In the genomic region with DNA sequence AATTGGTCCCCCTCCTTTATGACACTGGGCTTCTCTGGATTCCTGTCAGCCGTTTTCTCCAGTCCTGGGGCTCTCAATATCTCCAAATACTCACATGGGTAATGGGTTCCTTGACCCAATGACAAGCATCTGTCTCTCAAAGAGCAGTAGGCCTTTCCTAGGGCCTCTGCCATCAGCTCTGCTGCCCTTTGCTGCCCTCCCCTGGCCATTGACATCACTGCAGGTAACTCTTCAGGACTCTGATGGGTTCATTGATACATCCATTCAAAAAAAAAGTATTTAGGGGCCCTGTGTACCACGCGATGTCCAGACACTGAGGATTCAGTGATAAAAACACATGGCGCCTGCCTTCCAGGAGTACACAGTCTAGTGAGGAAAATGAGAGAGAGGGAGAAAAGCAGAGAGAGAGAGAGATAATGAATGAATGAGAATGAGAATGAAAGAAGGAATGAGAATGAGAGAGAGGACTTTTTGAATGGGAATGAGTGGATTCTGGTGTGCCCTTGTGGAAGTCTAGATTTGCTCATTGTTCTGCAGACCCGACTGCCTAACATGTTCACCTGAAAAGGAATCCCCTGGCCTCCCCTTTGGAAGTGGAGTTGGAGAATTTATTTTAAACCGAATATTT, we compare ENCODE assay signal across 9 cellular contexts. TPM values are rescaled to one million over a fixed set of nuclear protein-coding genes. Genes with fewer than 3 reads are reported as not detected.
A peak's percentile ranks its signal among the peaks of the same experiment; 100 is the strongest.
DNase-seq lines count a peak whose midpoint lies in the region; ATAC-seq and TF ChIP-seq lines count a peak whose summit lies in the region.
"Had no signal": no experiment of that assay in that cellular context is flagged by ENCODE, and none has a peak within 500 bp of the region (broad histone marks: within the 10 kb centered on the region; RNA-seq: fewer than 3 reads in every experiment).

No MANE protein-coding gene starts in this region.

- H3K9me2 ChIP-seq in OCI-LY1 (ENCODE audit: low read depth, low read length) = no peaks in the 10 kb centered on the region

- H3K36me3 Mint-ChIP-seq in CD8-positive, alpha-beta T cell = no peaks in the 10 kb centered on the region
- H3K36me3 Mint-ChIP-seq in neural progenitor cell = no peaks in the 10 kb centered on the region
- H3K36me3 Mint-ChIP-seq: activated naive CD4-positive, alpha-beta T cell treated with anti-CD3 and anti-CD28 coated beads, Interleukin-2, amount 50 U/mL, for 24 hours had no signal

- H3K9me3 Mint-ChIP-seq in CD8-positive, alpha-beta T cell = no peaks in the 10 kb centered on the region
- H3K9me3 Mint-ChIP-seq in neural progenitor cell = no peaks in the 10 kb centered on the region
- H3K9me3 Mint-ChIP-seq: activated naive CD4-positive, alpha-beta T cell treated with anti-CD3 and anti-CD28 coated beads, Interleukin-2, amount 50 U/mL, for 24 hours had no signal

- H3K27ac ChIP-seq in CD8-positive, alpha-beta T cell (ENCODE audit: low read depth, low read length) = no peak overlapping the region
- H3K27ac ChIP-seq in OCI-LY1 (ENCODE audit: low read depth, low read length, poor library complexity, severe bottlenecking) (no peak overlapping the region), neural progenitor cell (no peak overlapping the region), stomach (no peak overlapping the region)

- no peaks in the 10 kb centered on the region for H3K9me3 ChIP-seq in CD8-positive, alpha-beta T cell (ENCODE audit: low read length)
- no peaks in the 10 kb centered on the region for H3K9me3 ChIP-seq in OCI-LY1 (ENCODE audit: low read length)
- H3K9me3 ChIP-seq in neural progenitor cell (ENCODE audit: low read depth) = no peaks in the 10 kb centered on the region
- H3K9me3 ChIP-seq in stomach = no peaks in the 10 kb centered on the region

- no peak overlapping the region for H3K4me3 Mint-ChIP-seq in CD8-positive, alpha-beta T cell
- no peak overlapping the region for H3K4me3 Mint-ChIP-seq in neural progenitor cell
- H3K4me3 Mint-ChIP-seq: activated naive CD4-positive, alpha-beta T cell treated with anti-CD3 and anti-CD28 coated beads, Interleukin-2, amount 50 U/mL, for 24 hours had no signal

- peak; percentile 95 for TF ChIP-seq CTCF in CD8-positive, alpha-beta T cell (IDR thresholded peaks at IDR 0.05)
- TF ChIP-seq CTCF in OCI-LY1 (IDR thresholded peaks at IDR 0.05; ENCODE audit: low read length) (peak; percentile 90), fibroblast of mammary gland (conservative IDR thresholded peaks at IDR 0.05; ENCODE audit: control insufficient read depth, insufficient read depth, low read depth, low read length) (peak; percentile 91), neural progenitor cell (IDR thresholded peaks at IDR 0.05) (peak; percentile 97), stomach (IDR thresholded peaks at IDR 0.05) (peak in 5 of 7 experiments; percentile 24 to 78 (median 71))

- H3F3A ChIP-seq in OCI-LY1 (ENCODE audit: insufficient read depth, low read length) = no peaks in the 10 kb centered on the region
- H3F3A ChIP-seq in neural progenitor cell (ENCODE audit: low read depth) = peaks cover 8% of the 10 kb centered on the region

- no peak for TF ChIP-seq POLR2A in stomach (IDR thresholded peaks at IDR 0.05)

- H3K9ac ChIP-seq in OCI-LY1 (ENCODE audit: low read length) = no peak overlapping the region
- H3K9ac ChIP-seq in neural progenitor cell = no peak overlapping the region

- 27 to 33% (median 27%) methylated on average over 6 of the region's 6 CpGs for WGBS in stomach, 5 donors

- H3K79me2 ChIP-seq in OCI-LY1 (ENCODE audit: insufficient read depth, low read length) (no peaks in the 10 kb centered on the region), neural progenitor cell (ENCODE audit: low read depth) (no peaks in the 10 kb centered on the region)

- POLR2A ChIA-PET in CD8-positive, alpha-beta T cell (lab: Charles Lee) = no interaction called here

- no peaks in the 10 kb centered on the region for H3K36me3 ChIP-seq in CD8-positive, alpha-beta T cell (ENCODE audit: insufficient read depth, low read length)
- no peaks in the 10 kb centered on the region for H3K36me3 ChIP-seq in OCI-LY1 (ENCODE audit: insufficient read depth, low read length)
- H3K36me3 ChIP-seq in neural progenitor cell = no peaks in the 10 kb centered on the region
- H3K36me3 ChIP-seq in stomach = no peaks in the 10 kb centered on the region

- ATAC-seq in CD8-positive, alpha-beta T cell = peak; percentile 72
- peak; percentile 90 for ATAC-seq in HG03175 (IDR thresholded peaks at IDR 0.05; ENCODE audit: unreplicated experiment)

- no peaks in the 10 kb centered on the region for H3K27me3 ChIP-seq in CD8-positive, alpha-beta T cell (ENCODE audit: insufficient read depth, low read length)
- H3K27me3 ChIP-seq in OCI-LY1 (ENCODE audit: insufficient read depth, low read length) (no peaks in the 10 kb centered on the region), neural progenitor cell (peaks cover 4% of the 10 kb centered on the region), stomach (no peaks in the 10 kb centered on the region)

- TF ChIP-seq EP300 in stomach (IDR thresholded peaks at IDR 0.05) = no peak

- intact Hi-C loops in CD8-positive, alpha-beta T cell (cut with DNase I, micrococcal nuclease) = loop anchor here (1.0 to 10.0 kb wide), 8 partner anchors 89 to 740 kb away; no protein-coding TSS in a partner anchor
- intact Hi-C loops in stomach (cut with DNase I; ENCODE audit: low total_unique reads) = no loop called here

- no peaks in the 10 kb centered on the region for H3K27me3 Mint-ChIP-seq in CD8-positive, alpha-beta T cell (ENCODE audit: low read depth)
- H3K27me3 Mint-ChIP-seq in neural progenitor cell (ENCODE audit: insufficient read depth, low read depth) = peaks cover 2% of the 10 kb centered on the region
- H3K27me3 Mint-ChIP-seq: activated naive CD4-positive, alpha-beta T cell treated with anti-CD3 and anti-CD28 coated beads, Interleukin-2, amount 50 U/mL, for 24 hours had no signal

- no peaks in the 10 kb centered on the region for H3K4me1 Mint-ChIP-seq in CD8-positive, alpha-beta T cell (ENCODE audit: low read depth)
- peaks cover 23% of the 10 kb centered on the region for H3K4me1 Mint-ChIP-seq in neural progenitor cell
- H3K4me1 Mint-ChIP-seq: activated naive CD4-positive, alpha-beta T cell treated with anti-CD3 and anti-CD28 coated beads, Interleukin-2, amount 50 U/mL, for 24 hours had no signal

- no peaks in the 10 kb centered on the region for H4K20me1 ChIP-seq in OCI-LY1 (ENCODE audit: insufficient read depth, low read length)
- no peaks in the 10 kb centered on the region for H4K20me1 ChIP-seq in neural progenitor cell (ENCODE audit: low read depth)

- CTCF ChIA-PET in CD8-positive, alpha-beta T cell (lab: Charles Lee) = interaction anchor here (0.6 to 2.0 kb wide), 21 partner anchors 8 to 630 kb away, joined by 3 to 15 read pairs (median 5); no protein-coding TSS in a partner anchor

- H3K27ac Mint-ChIP-seq in CD8-positive, alpha-beta T cell = no peak overlapping the region
- H3K27ac Mint-ChIP-seq in neural progenitor cell = no peak overlapping the region
- H3K27ac Mint-ChIP-seq: activated naive CD4-positive, alpha-beta T cell treated with anti-CD3 and anti-CD28 coated beads, Interleukin-2, amount 50 U/mL, for 24 hours had no signal

- no peak overlapping the region for H2AFZ ChIP-seq in OCI-LY1 (ENCODE audit: low read length)
- no peak overlapping the region for H2AFZ ChIP-seq in neural progenitor cell (replicated peaks)

- H3K4me2 ChIP-seq in OCI-LY1 (ENCODE audit: low read length) (no peak overlapping the region), neural progenitor cell (no peak overlapping the region)

- no peak overlapping the region for H3K4me3 ChIP-seq in CD8-positive, alpha-beta T cell (ENCODE audit: low read depth, low read length)
- H3K4me3 ChIP-seq in OCI-LY1 (ENCODE audit: low read depth, low read length, poor library complexity, severe bottlenecking) = no peak overlapping the region
- H3K4me3 ChIP-seq in fibroblast of mammary gland (ENCODE audit: control insufficient read depth, low read depth, low read length) = no peak overlapping the region
- no peak overlapping the region for H3K4me3 ChIP-seq in neural progenitor cell
- no peak overlapping the region for H3K4me3 ChIP-seq in stomach

- no peaks in the 10 kb centered on the region for H3K4me1 ChIP-seq in CD8-positive, alpha-beta T cell (ENCODE audit: insufficient read depth, low read length)
- H3K4me1 ChIP-seq in OCI-LY1 (ENCODE audit: insufficient read depth, low read length, severe bottlenecking) (no peaks in the 10 kb centered on the region), neural progenitor cell (peaks cover 17% of the 10 kb centered on the region), stomach (no peaks in the 10 kb centered on the region)

- DNase-seq in CD8-positive, alpha-beta T cell = peak; percentile 39 to 79 (median 65)
- peak; percentile 56 for DNase-seq in GM19238 (ENCODE audit: insufficient read length, low spot score)
- DNase-seq in activated T-cell treated with anti-CD3 and anti-CD28 coated beads, Interleukin-2, amount 50 U/mL, for 1 hour = peak; percentile 70
- peak; percentile 52 for DNase-seq in fibroblast of mammary gland (ENCODE audit: low read depth)
- DNase-seq in neural progenitor cell (ENCODE audit: low spot score) = peak; percentile 76
- DNase-seq in stomach = peak; percentile 76

RNA-seq across cellular contexts. Expression of gene OLFML1, which starts 42.6 kb away (rescaled TPM):
- not detected for total RNA-seq in CD8-positive, alpha-beta T cell
- total RNA-seq in neural progenitor cell (ENCODE audit: low replicate concordance) (not detected in 2 replicates), stomach (10 to 100 TPM in 2 of 5 donors, not detected in 3; 11.4 to 14.9 TPM)
- 1 to 10 TPM in 2 of 3 donors, under 1 TPM in 1; 0.90 to 2.6 (median 2.4) TPM for polyA plus RNA-seq in stomach
